2 cellular contexts compared by ENCODE assay signal in genomic region chr12:105423237-105423636, GRCh38.
TF ChIP-seq lines count a peak whose summit lies in the region.

No MANE protein-coding gene starts in this region.

TF ChIP-seq in SK-N-SH, 30 proteins besides CTCF, POLR2A, EP300 and RAD21 (continued from another document):
- no peak for TF ChIP-seq ZBTB33 (IDR thresholded peaks at IDR 0.05; ENCODE audit: borderline replicate concordance, low read depth)
- TF ChIP-seq RFX5 (IDR thresholded peaks at IDR 0.05; ENCODE audit: low read length) = no peak
- no peak for TF ChIP-seq NRF1 (IDR thresholded peaks at IDR 0.05; ENCODE audit: low read depth, low read length)
- TF ChIP-seq ELF1 (IDR thresholded peaks at IDR 0.05) = no peak
- TF ChIP-seq CHD2 (IDR thresholded peaks at IDR 0.05; ENCODE audit: low read length, partially characterized antibody) = no peak
- TF ChIP-seq, protein P1, sequence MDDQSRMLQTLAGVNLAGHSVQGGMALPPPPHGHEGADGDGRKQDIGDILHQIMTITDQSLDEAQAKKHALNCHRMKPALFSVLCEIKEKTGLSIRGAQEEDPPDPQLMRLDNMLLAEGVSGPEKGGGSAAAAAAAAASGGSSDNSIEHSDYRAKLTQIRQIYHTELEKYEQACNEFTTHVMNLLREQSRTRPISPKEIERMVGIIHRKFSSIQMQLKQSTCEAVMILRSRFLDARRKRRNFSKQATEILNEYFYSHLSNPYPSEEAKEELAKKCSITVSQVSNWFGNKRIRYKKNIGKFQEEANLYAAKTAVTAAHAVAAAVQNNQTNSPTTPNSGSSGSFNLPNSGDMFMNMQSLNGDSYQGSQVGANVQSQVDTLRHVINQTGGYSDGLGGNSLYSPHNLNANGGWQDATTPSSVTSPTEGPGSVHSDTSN (IDR thresholded peaks at IDR 0.05) = no peak
- TF ChIP-seq SMC3 (IDR thresholded peaks at IDR 0.05; ENCODE audit: low read depth, low read length) = no peak
- TF ChIP-seq RCOR1 (IDR thresholded peaks at IDR 0.05; ENCODE audit: low read length) = no peak
- no peak for TF ChIP-seq USF2 (IDR thresholded peaks at IDR 0.05; ENCODE audit: borderline replicate concordance, low read depth, low read length)
- no peak for TF ChIP-seq TEAD4 (IDR thresholded peaks at IDR 0.05; ENCODE audit: borderline replicate concordance, insufficient read depth)
- no peak for TF ChIP-seq MEF2A (IDR thresholded peaks at IDR 0.05; ENCODE audit: borderline replicate concordance, low read depth)
- no peak for TF ChIP-seq FOSL2 (IDR thresholded peaks at IDR 0.05; ENCODE audit: borderline replicate concordance, low read depth)
- no peak for TF ChIP-seq SIN3A (IDR thresholded peaks at IDR 0.05; ENCODE audit: borderline replicate concordance, low read depth, low read length)
- TF ChIP-seq FOXM1 (IDR thresholded peaks at IDR 0.05; ENCODE audit: low read depth) = no peak
- no peak for TF ChIP-seq EZH2phosphoT487 (IDR thresholded peaks at IDR 0.05; ENCODE audit: borderline replicate concordance, low read depth)

TF ChIP-seq in SK-N-SH treated with all-trans-retinoic acid at 6 μM for 48 hours, 23 proteins besides CTCF, POLR2A, EP300 and RAD21 (continued from another document):
- TF ChIP-seq ISL1 (CRISPR knock-in tag; IDR thresholded peaks at IDR 0.05) (no peak), ZNF8 (CRISPR knock-in tag; IDR thresholded peaks at IDR 0.05) (no peak), SNAI2 (CRISPR knock-in tag; IDR thresholded peaks at IDR 0.05) (no peak), ZNF70 (CRISPR knock-in tag; IDR thresholded peaks at IDR 0.05) (no peak), ZFP30 (CRISPR knock-in tag; IDR thresholded peaks at IDR 0.05) (no peak), TOX (CRISPR knock-in tag; IDR thresholded peaks at IDR 0.05; ENCODE audit: borderline replicate concordance) (no peak), ZFP3 (CRISPR knock-in tag; IDR thresholded peaks at IDR 0.05) (no peak), CSRNP3 (CRISPR knock-in tag; IDR thresholded peaks at IDR 0.05) (no peak), CREB5 (CRISPR knock-in tag; IDR thresholded peaks at IDR 0.05; ENCODE audit: low read depth) (no peak)
- TF ChIP-seq, protein P2, sequence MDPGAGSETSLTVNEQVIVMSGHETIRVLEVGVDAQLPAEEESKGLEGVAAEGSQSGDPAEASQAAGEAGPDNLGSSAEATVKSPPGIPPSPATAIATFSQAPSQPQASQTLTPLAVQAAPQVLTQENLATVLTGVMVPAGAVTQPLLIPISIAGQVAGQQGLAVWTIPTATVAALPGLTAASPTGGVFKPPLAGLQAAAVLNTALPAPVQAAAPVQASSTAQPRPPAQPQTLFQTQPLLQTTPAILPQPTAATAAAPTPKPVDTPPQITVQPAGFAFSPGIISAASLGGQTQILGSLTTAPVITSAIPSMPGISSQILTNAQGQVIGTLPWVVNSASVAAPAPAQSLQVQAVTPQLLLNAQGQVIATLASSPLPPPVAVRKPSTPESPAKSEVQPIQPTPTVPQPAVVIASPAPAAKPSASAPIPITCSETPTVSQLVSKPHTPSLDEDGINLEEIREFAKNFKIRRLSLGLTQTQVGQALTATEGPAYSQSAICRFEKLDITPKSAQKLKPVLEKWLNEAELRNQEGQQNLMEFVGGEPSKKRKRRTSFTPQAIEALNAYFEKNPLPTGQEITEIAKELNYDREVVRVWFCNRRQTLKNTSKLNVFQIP (CRISPR knock-in tag; IDR thresholded peaks at IDR 0.05; ENCODE audit: borderline replicate concordance, low read depth) = no peak
TF ChIP-seq in SK-N-SH treated with all-trans-retinoic acid at 6 μM for 48 hours: peak in this region for 0.
